ENCODE assay signal across 29 cellular contexts in the genomic region with DNA sequence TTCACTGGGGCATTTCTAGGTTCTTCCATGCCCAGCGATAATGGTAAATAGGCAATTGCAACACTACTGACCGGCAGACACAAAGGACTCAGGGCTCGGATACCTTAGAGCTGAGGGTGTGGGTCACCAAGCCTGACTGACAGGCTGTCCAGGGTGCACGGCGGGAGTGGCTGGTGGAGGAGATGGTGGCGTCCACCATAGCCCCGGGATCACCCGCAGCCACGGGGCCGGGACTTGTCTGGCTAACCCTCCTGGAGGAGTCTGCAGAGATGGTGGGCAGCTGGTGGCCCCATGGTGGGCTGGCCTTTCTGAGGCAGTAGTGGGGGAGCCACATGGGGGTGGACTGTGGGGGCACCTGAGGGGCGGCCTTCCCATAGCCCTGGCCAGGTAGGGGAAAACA.
"Had no signal": no experiment of that assay in that cellular context is flagged by ENCODE, and none has a peak within 500 bp of the region (broad histone marks: within the 10 kb centered on the region; RNA-seq: fewer than 3 reads in every experiment).

No MANE protein-coding gene starts in this region.

- H3K4me3 Mint-ChIP-seq: activated CD4-positive, alpha-beta memory T cell treated with anti-CD3 and anti-CD28 coated beads for 36 hours; activated CD4-positive, alpha-beta T cell treated with anti-CD3 and anti-CD28 coated beads for 36 hours; activated CD4-positive, alpha-beta T cell treated with anti-CD3 and anti-CD28 coated beads, Interleukin-2, amount 10 ng/mL, durations not matched to agents 24 days and 14 days; activated CD8-positive, alpha-beta memory T cell treated with anti-CD3 and anti-CD28 coated beads, Interleukin-2, amount 10 ng/mL, durations not matched to agents 7 days and 5 days; activated CD8-positive, alpha-beta T cell treated with anti-CD3 and anti-CD28 coated beads, Interleukin-2, amount 10 ng/mL, durations not matched to agents 7 days and 5 days; activated naive CD4-positive, alpha-beta T cell treated with anti-CD3 and anti-CD28 coated beads for 36 hours; activated naive CD4-positive, alpha-beta T cell treated with anti-CD3 and anti-CD28 coated beads, Interleukin-2, amount 50 U/mL, for 24 hours; activated naive CD8-positive, alpha-beta T cell treated with anti-CD3 and anti-CD28 coated beads for 36 hours; activated naive CD8-positive, alpha-beta T cell treated with anti-CD3 and anti-CD28 coated beads, Interleukin-2, amount 50 U/mL, for 24 hours; activated T-helper 1 cell treated with anti-CD3 and anti-CD28 coated beads, Interleukin-12 subunit alpha, Interleukin-12 subunit beta, Interleukin-2, Interleukin-4 antibody, amounts not matched to agents 30 ng/mL and 10 ng/mL and 1 ng/mL, durations not matched to agents 14 hours and 24 hours and 36 hours; effector memory CD8-positive, alpha-beta T cell had no signal

- H3K27ac ChIP-seq: adrenal gland, body of pancreas had no signal

- H3K4me1 Mint-ChIP-seq: activated CD4-positive, alpha-beta T cell treated with anti-CD3 and anti-CD28 coated beads, Interleukin-2, amount 10 ng/mL, durations not matched to agents 24 days and 14 days; activated CD8-positive, alpha-beta memory T cell treated with anti-CD3 and anti-CD28 coated beads, Interleukin-2, amount 10 ng/mL, durations not matched to agents 7 days and 5 days; activated naive CD4-positive, alpha-beta T cell treated with anti-CD3 and anti-CD28 coated beads, Interleukin-2, amount 50 U/mL, for 24 hours; activated naive CD8-positive, alpha-beta T cell treated with anti-CD3 and anti-CD28 coated beads for 36 hours had no signal

- DNase-seq: activated CD4-positive, alpha-beta memory T cell treated with anti-CD3 and anti-CD28 coated beads for 36 hours; activated CD4-positive, alpha-beta T cell treated with anti-CD3 and anti-CD28 coated beads for 36 hours; activated CD4-positive, alpha-beta T cell treated with anti-CD3 and anti-CD28 coated beads, Interleukin-2, amount 10 ng/mL, durations not matched to agents 24 days and 14 days; activated CD4-positive, CD25-positive, alpha-beta regulatory T cell; activated CD4-positive, CD25-positive, alpha-beta regulatory T cell treated with anti-CD3 and anti-CD28 coated beads, Interleukin-2, amount 50 U/mL, for 72 hours; activated CD8-positive, alpha-beta memory T cell treated with anti-CD3 and anti-CD28 coated beads, Interleukin-2, amount 10 ng/mL, durations not matched to agents 7 days and 5 days; activated CD8-positive, alpha-beta memory T cell treated with anti-CD3 and anti-CD28 coated beads, Interleukin-2, amount 50 U/mL, for 4 hours; activated CD8-positive, alpha-beta T cell treated with anti-CD3 and anti-CD28 coated beads, Interleukin-2, amount 10 ng/mL, durations not matched to agents 7 days and 5 days; activated effector memory CD4-positive, alpha-beta T cell treated with anti-CD3 and anti-CD28 coated beads, Interleukin-2, amount 50 U/mL, for 16 hours; activated naive CD4-positive, alpha-beta T cell treated with anti-CD3 and anti-CD28 coated beads for 36 hours; activated naive CD8-positive, alpha-beta T cell treated with anti-CD3 and anti-CD28 coated beads for 36 hours; activated naive CD8-positive, alpha-beta T cell treated with anti-CD3 and anti-CD28 coated beads, Interleukin-2, amount 50 U/mL, for 24 hours; activated T-cell treated with anti-CD3 and anti-CD28 coated beads, Interleukin-2, amount 50 U/mL, for 1 hour; activated T-cell treated with anti-CD3 and anti-CD28 coated beads, Interleukin-2, amount 50 U/mL, for 48 hours; adrenal gland; amygdala; body of pancreas; caudate nucleus; cortex of kidney; dermis blood vessel endothelial cell; effector CD4-positive, alpha-beta T cell; effector memory CD8-positive, alpha-beta T cell; erythroblast; foreskin fibroblast; glutamatergic neuron; T-helper 2 cell had no signal

- H3K4me3 ChIP-seq: adrenal gland, body of pancreas had no signal

- H3K36me3 Mint-ChIP-seq: activated CD8-positive, alpha-beta memory T cell treated with anti-CD3 and anti-CD28 coated beads, Interleukin-2, amount 10 ng/mL, durations not matched to agents 7 days and 5 days; activated naive CD4-positive, alpha-beta T cell treated with anti-CD3 and anti-CD28 coated beads, Interleukin-2, amount 50 U/mL, for 24 hours; activated naive CD8-positive, alpha-beta T cell treated with anti-CD3 and anti-CD28 coated beads for 36 hours had no signal

- H3K27me3 Mint-ChIP-seq: activated naive CD8-positive, alpha-beta T cell treated with anti-CD3 and anti-CD28 coated beads for 36 hours had no signal

- H3K36me3 ChIP-seq: adrenal gland had no signal

- H3K27me3 ChIP-seq: adrenal gland, body of pancreas had no signal

- H3K9me3 ChIP-seq: adrenal gland, body of pancreas had no signal

- H3K27ac Mint-ChIP-seq: activated CD4-positive, alpha-beta memory T cell treated with anti-CD3 and anti-CD28 coated beads for 36 hours; activated CD4-positive, alpha-beta T cell treated with anti-CD3 and anti-CD28 coated beads for 36 hours; activated CD4-positive, alpha-beta T cell treated with anti-CD3 and anti-CD28 coated beads, Interleukin-2, amount 10 ng/mL, durations not matched to agents 24 days and 14 days; activated CD8-positive, alpha-beta memory T cell treated with anti-CD3 and anti-CD28 coated beads, Interleukin-2, amount 10 ng/mL, durations not matched to agents 7 days and 5 days; activated CD8-positive, alpha-beta T cell treated with anti-CD3 and anti-CD28 coated beads, Interleukin-2, amount 10 ng/mL, durations not matched to agents 7 days and 5 days; activated naive CD4-positive, alpha-beta T cell treated with anti-CD3 and anti-CD28 coated beads for 36 hours; activated naive CD4-positive, alpha-beta T cell treated with anti-CD3 and anti-CD28 coated beads, Interleukin-2, amount 50 U/mL, for 24 hours; activated naive CD8-positive, alpha-beta T cell treated with anti-CD3 and anti-CD28 coated beads for 36 hours; activated naive CD8-positive, alpha-beta T cell treated with anti-CD3 and anti-CD28 coated beads, Interleukin-2, amount 50 U/mL, for 24 hours; activated T-helper 1 cell treated with anti-CD3 and anti-CD28 coated beads, Interleukin-12 subunit alpha, Interleukin-12 subunit beta, Interleukin-2, Interleukin-4 antibody, amounts not matched to agents 30 ng/mL and 10 ng/mL and 1 ng/mL, durations not matched to agents 14 hours and 24 hours and 36 hours; activated T-helper 2 cell treated with anti-CD3 and anti-CD28 coated beads, Interferon-gamma antibody, Interleukin-2, Interleukin-4, amounts not matched to agents 10 μg/mL and 5 μg/mL and 100 μg/mL, durations not matched to agents 14 hours and 24 hours and 36 hours; effector memory CD8-positive, alpha-beta T cell had no signal

- ATAC-seq: activated CD4-positive, alpha-beta T cell treated with anti-CD3 and anti-CD28 coated beads for 36 hours; activated CD8-positive, alpha-beta memory T cell treated with anti-CD3 and anti-CD28 coated beads, Interleukin-2, amount 10 ng/mL, durations not matched to agents 7 days and 5 days; activated CD8-positive, alpha-beta T cell treated with anti-CD3 and anti-CD28 coated beads, Interleukin-2, amount 10 ng/mL, durations not matched to agents 7 days and 5 days; activated naive CD8-positive, alpha-beta T cell treated with anti-CD3 and anti-CD28 coated beads, Interleukin-2, amount 50 U/mL, for 24 hours; body of pancreas; effector memory CD8-positive, alpha-beta T cell had no signal

- H3K9me3 Mint-ChIP-seq: activated naive CD8-positive, alpha-beta T cell treated with anti-CD3 and anti-CD28 coated beads for 36 hours; effector memory CD8-positive, alpha-beta T cell had no signal

- H3K4me1 ChIP-seq: adrenal gland, body of pancreas had no signal
